ENCODE assay signal across 1 cellular context in the genomic region with DNA sequence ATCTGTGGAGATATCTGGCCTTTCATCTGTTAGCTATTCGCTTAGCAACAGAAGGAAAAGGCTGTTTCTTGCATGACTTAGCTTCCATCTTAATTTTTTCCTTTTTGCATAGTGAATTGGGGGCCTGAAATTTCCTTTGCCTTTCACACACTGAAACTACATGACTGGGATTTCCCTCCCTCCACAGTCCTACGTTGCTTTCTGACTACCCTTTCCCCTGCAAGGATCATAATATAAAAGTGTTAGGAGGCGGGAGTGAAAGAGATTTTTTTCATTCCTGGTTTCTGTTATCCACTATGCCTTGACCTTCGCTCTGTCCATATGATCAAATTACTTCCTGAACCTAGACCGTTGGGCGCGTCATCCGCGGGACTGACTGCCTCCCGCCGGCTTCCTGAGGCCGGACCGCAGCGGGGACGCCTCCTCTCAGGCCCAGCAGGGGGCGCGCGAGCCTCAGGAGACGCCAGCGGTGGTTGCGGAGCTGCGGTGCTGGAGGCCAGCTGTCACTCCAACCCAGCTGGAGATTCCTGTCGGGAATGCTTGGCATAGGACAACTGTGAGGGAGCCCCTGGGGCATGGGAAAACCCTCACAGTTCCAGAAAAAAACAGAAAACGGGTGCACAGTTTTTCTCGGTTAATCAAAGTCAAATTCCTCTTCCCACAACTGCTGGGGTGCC.
TF ChIP-seq lines count a peak whose summit lies in the region.

No MANE protein-coding gene starts in this region.

TF ChIP-seq in HepG2, 621 proteins besides CTCF, POLR2A, EP300 and RAD21 (continued from another document and continues in another):
- TF ChIP-seq, protein P1, sequence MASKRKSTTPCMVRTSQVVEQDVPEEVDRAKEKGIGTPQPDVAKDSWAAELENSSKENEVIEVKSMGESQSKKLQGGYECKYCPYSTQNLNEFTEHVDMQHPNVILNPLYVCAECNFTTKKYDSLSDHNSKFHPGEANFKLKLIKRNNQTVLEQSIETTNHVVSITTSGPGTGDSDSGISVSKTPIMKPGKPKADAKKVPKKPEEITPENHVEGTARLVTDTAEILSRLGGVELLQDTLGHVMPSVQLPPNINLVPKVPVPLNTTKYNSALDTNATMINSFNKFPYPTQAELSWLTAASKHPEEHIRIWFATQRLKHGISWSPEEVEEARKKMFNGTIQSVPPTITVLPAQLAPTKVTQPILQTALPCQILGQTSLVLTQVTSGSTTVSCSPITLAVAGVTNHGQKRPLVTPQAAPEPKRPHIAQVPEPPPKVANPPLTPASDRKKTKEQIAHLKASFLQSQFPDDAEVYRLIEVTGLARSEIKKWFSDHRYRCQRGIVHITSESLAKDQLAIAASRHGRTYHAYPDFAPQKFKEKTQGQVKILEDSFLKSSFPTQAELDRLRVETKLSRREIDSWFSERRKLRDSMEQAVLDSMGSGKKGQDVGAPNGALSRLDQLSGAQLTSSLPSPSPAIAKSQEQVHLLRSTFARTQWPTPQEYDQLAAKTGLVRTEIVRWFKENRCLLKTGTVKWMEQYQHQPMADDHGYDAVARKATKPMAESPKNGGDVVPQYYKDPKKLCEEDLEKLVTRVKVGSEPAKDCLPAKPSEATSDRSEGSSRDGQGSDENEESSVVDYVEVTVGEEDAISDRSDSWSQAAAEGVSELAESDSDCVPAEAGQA (IDR thresholded peaks at IDR 0.05; ENCODE audit: low read depth) = no peak; the same call in 1 of the 2 replicates
- TF ChIP-seq, protein P1 (CRISPR knock-in tag; IDR thresholded peaks at IDR 0.05; ENCODE audit: borderline replicate concordance) = no peak
- TF ChIP-seq RFX3 (CRISPR knock-in tag; IDR thresholded peaks at IDR 0.05) (no peak), KAT7 (CRISPR knock-in tag; IDR thresholded peaks at IDR 0.05; ENCODE audit: borderline replicate concordance) (no peak), DMTF1 (CRISPR knock-in tag; IDR thresholded peaks at IDR 0.05) (no peak), ZNF12 (CRISPR knock-in tag; IDR thresholded peaks at IDR 0.05) (peak; percentile 63; the same call in 1 of the 2 replicates), BRCA1 (CRISPR knock-in tag; IDR thresholded peaks at IDR 0.05) (no peak), PHB2 (IDR thresholded peaks at IDR 0.05; ENCODE audit: partially characterized antibody) (no peak), RXRB (CRISPR knock-in tag; IDR thresholded peaks at IDR 0.05; ENCODE audit: borderline replicate concordance) (peak; percentile 46), ZBTB3 (CRISPR knock-in tag; IDR thresholded peaks at IDR 0.05; ENCODE audit: borderline replicate concordance, low read depth) (no peak), ZFP1 (CRISPR knock-in tag; IDR thresholded peaks at IDR 0.05) (no peak), PHF5A (CRISPR knock-in tag; IDR thresholded peaks at IDR 0.05; ENCODE audit: low read depth, unreplicated experiment) (no peak), FLYWCH1 (CRISPR knock-in tag; IDR thresholded peaks at IDR 0.05) (no peak), ZZZ3 (CRISPR knock-in tag; IDR thresholded peaks at IDR 0.05; ENCODE audit: borderline replicate concordance) (0 out of 2 replicates have a peak, but pooled peaks have one; percentile 39), TCF7 (IDR thresholded peaks at IDR 0.05; ENCODE audit: low read depth) (no peak), ZFYVE20 (CRISPR knock-in tag; IDR thresholded peaks at IDR 0.05; ENCODE audit: borderline replicate concordance, low read depth) (no peak), ELF1 (CRISPR knock-in tag; IDR thresholded peaks at IDR 0.05) (peak; percentile 71), ZBTB10 (CRISPR knock-in tag; IDR thresholded peaks at IDR 0.05; ENCODE audit: borderline replicate concordance) (no peak), PATZ1 (CRISPR knock-in tag; IDR thresholded peaks at IDR 0.05) (no peak), MEF2D (CRISPR knock-in tag; IDR thresholded peaks at IDR 0.05) (peak; percentile 68; the same call in 1 of the 2 replicates), ZBTB38 (CRISPR knock-in tag; IDR thresholded peaks at IDR 0.05) (peak; percentile 52; the same call in 1 of the 2 replicates), ZNF670 (CRISPR knock-in tag; IDR thresholded peaks at IDR 0.05; ENCODE audit: borderline replicate concordance) (no peak), IRF2 (CRISPR knock-in tag; IDR thresholded peaks at IDR 0.05) (peak; percentile 89), SUZ12 (IDR thresholded peaks at IDR 0.05; ENCODE audit: low read depth, low read length) (no peak), SMARCC2 (IDR thresholded peaks at IDR 0.05) (no peak), ZNF460 (CRISPR knock-in tag; IDR thresholded peaks at IDR 0.05; ENCODE audit: borderline replicate concordance) (no peak), CREM (IDR thresholded peaks at IDR 0.05) (no peak), CREM (CRISPR knock-in tag; IDR thresholded peaks at IDR 0.05) (no peak), BHLHE40 (IDR thresholded peaks at IDR 0.05; ENCODE audit: low read length) (0 out of 2 replicates have a peak, but pooled peaks have one; percentile 30), ZNF792 (CRISPR knock-in tag; IDR thresholded peaks at IDR 0.05) (no peak), CAMTA2 (CRISPR knock-in tag; IDR thresholded peaks at IDR 0.05; ENCODE audit: borderline replicate concordance) (no peak), REPIN1 (CRISPR knock-in tag; IDR thresholded peaks at IDR 0.05; ENCODE audit: borderline replicate concordance, low read depth) (peak; percentile 68; the same call in 1 of the 2 replicates), STAT5B (CRISPR knock-in tag; IDR thresholded peaks at IDR 0.05) (no peak), KDM3A (CRISPR knock-in tag; IDR thresholded peaks at IDR 0.05; ENCODE audit: low read depth) (peak; percentile 96), ESRRA (CRISPR knock-in tag; IDR thresholded peaks at IDR 0.05; ENCODE audit: low read depth) (peak; percentile 43; the same call in 1 of the 2 replicates), PRDM10 (CRISPR knock-in tag; IDR thresholded peaks at IDR 0.05; ENCODE audit: low read depth) (no peak), ZNF33B (CRISPR knock-in tag; IDR thresholded peaks at IDR 0.05) (no peak)
